9 cellular contexts compared by ENCODE assay signal in the genomic region with DNA sequence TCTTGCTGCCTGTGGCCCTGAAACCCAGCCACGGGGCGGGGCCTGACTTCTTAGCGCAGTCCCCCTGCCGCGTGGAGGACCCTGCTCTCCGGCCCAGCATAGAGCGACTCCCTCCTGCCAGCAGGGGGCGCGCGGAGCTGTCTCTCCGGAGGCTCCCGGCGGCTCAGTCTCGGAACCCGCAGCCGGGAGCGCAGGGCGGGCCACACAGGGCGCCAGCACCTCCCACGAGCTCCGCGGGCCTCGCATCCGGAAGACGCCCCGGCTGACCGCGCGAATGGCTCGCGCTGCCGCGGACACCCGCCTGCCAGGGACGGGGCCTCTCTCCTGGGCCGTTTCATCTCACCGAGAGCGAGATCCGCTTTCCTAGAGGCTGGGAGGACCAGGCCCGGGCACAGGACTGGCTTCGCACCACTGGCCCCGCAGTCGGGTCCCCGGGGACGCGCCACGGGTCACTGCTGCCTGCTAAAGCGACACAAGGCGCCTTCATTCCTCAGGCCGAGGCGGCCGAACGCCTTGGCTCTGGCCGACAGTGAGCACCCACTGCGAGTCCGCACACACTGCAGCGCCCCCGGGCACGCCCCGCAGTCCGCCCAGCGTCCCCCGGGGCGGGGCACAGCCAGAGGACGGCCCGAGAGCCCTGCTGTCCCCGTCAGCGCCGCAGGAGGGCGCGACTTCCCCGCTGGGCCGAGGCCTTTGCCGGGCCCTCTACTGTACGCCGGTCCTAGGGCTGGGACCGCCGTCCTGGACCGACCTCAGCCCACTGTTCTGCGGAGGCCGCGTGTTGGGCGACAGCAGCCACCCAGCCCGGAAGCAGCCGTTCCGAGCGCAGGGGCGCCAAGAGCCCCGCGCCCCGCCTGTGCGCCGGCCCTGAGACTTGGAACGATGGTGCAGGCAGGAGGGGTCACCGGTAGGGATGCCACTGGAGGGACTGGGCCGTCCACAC. TPM values are rescaled to one million over a fixed set of nuclear protein-coding genes. Genes with fewer than 3 reads are reported as not detected.
DNase-seq lines count a peak whose midpoint lies in the region; ATAC-seq, FAIRE-seq and TF ChIP-seq lines count a peak whose summit lies in the region.
"Had no signal": no experiment of that assay in that cellular context is flagged by ENCODE, and none has a peak within 500 bp of the region (broad histone marks: within the 10 kb centered on the region; RNA-seq: fewer than 3 reads in every experiment).

No MANE protein-coding gene starts in this region.

- peak overlapping the region; percentile 63 for H3K4me3 ChIP-seq in BE2C (ENCODE audit: low read depth, low read length)
- peak overlapping the region; percentile 78 for H3K4me3 ChIP-seq in coronary artery
- peak overlapping the region; percentile 57 to 82 (median 68) for H3K4me3 ChIP-seq in HepG2 (replicated peaks in 1 of 3; ENCODE audit: insufficient read depth in 1 of 3, low read depth in 2 of 3, low read length in 3 of 3)

- peak; percentile 69 for TF ChIP-seq CTCF in BE2C (IDR thresholded peaks at IDR 0.05; ENCODE audit: low read depth, low read length)
- TF ChIP-seq CTCF in coronary artery (IDR thresholded peaks at IDR 0.05), result peak; percentile 89
- peak; percentile 94 for TF ChIP-seq CTCF in HepG2 (CRISPR knock-in tag; IDR thresholded peaks at IDR 0.05)

- TF ChIP-seq RAD21 in HepG2 (CRISPR knock-in tag; IDR thresholded peaks at IDR 0.05), result peak; percentile 97

- TF ChIP-seq EP300 in HepG2 (IDR thresholded peaks at IDR 0.05; ENCODE audit: low read depth in 2 of 2, low read length in 2 of 2) (peak in 1 of 2 experiments; percentile 26; a peak in 1 of 4 replicates), HepG2 (CRISPR knock-in tag; IDR thresholded peaks at IDR 0.05; ENCODE audit: borderline replicate concordance) (no peak)

- peak overlapping the region; percentile 54 for H3K9ac ChIP-seq in HepG2 (ENCODE audit: insufficient read depth, low read depth, low read length)

- in situ Hi-C loops in HepG2 (cut with HindIII; ENCODE audit: extremely low pct_ligation_motif_present, low pct_unique_long_range_greater_than_20kb), result no loop called here

- H3K79me2 ChIP-seq in HepG2 (ENCODE audit: insufficient read depth, low read length), result no peaks in the 10 kb centered on the region

- FAIRE-seq in HepG2 (lab: Jason Lieb, UNC), result no peak

- H4K20me1 ChIP-seq in HepG2 (ENCODE audit: insufficient read depth, low read length), result no peaks in the 10 kb centered on the region

- H3K4me1 ChIP-seq in BE2C (0 out of 2 replicates have a peak, but pooled peaks cover 3% of the 10 kb centered on the region), HepG2 (ENCODE audit: insufficient read depth, low read length) (0 out of 2 replicates have a peak, but pooled peaks cover 6% of the 10 kb centered on the region)

- peak; percentile 89 for DNase-seq in BE2C
- peak; percentile 31 for DNase-seq in NCI-H446 treated with DMSO at 0.1 percent for 48 hours (lab: John Stamatoyannopoulos, UW)
- peak; percentile 95 for DNase-seq in activated CD4-positive, alpha-beta T cell treated with anti-CD3 and anti-CD28 coated beads for 4 hours
- peak; percentile 91 for DNase-seq in coronary artery (ENCODE audit: low spot score)
- DNase-seq in HepG2 (ENCODE audit: low spot score), result peak; percentile 77
- DNase-seq in stimulated activated CD4-positive, alpha-beta T cell treated with anti-CD3 and anti-CD28 coated beads, Interleukin-2, amount 100 ng/mL, for 4 hours (ENCODE audit: low read depth), result peak; percentile 91

- H2AFZ ChIP-seq in HepG2 (ENCODE audit: low read length), result peak overlapping the region; percentile 37

- 9% methylated on average over 20 of the region's 96 CpGs for WGBS in HepG2 (ENCODE audit: low lambda C conversion rate)

- ATAC-seq in GM19023 (IDR thresholded peaks at IDR 0.05; ENCODE audit: unreplicated experiment) (peak; percentile 95), HG03175 (IDR thresholded peaks at IDR 0.05; ENCODE audit: unreplicated experiment) (peak; percentile 89), HepG2 (peak; percentile 96)

- no peaks in the 10 kb centered on the region for H3K36me3 ChIP-seq in BE2C
- no peaks in the 10 kb centered on the region for H3K36me3 ChIP-seq in HepG2 (replicated peaks in 1 of 2; ENCODE audit: control insufficient read depth in 1 of 2, insufficient read depth in 2 of 2, low read length in 2 of 2)

- H3K27me3 ChIP-seq in BE2C, result no peaks in the 10 kb centered on the region
- H3K27me3 ChIP-seq in HepG2 (ENCODE audit: control insufficient read depth in 1 of 2, insufficient read depth in 2 of 2, low read length in 2 of 2), result peaks cover 4 to 17% of the 10 kb centered on the region in 2 experiments; a peak in 2 of 5 replicates

- intact Hi-C loops in HepG2 (cut with micrococcal nuclease; ENCODE audit: unreplicated experiment), result loop anchor here (1.0 kb wide), 2 partner anchors 76 to 123 kb away; no protein-coding TSS in a partner anchor

- H3K9me3 ChIP-seq in BE2C, result no peaks in the 10 kb centered on the region
- H3K9me3 ChIP-seq in HepG2 (ENCODE audit: low read length), result no peaks in the 10 kb centered on the region

- TF ChIP-seq POLR2A in HepG2 (IDR thresholded peaks at IDR 0.05; ENCODE audit: insufficient read depth in 1 of 2, low read depth in 2 of 2, low read length in 2 of 2), result no peak; a peak in 1 of 4 replicates

- peak overlapping the region; percentile 90 to 96 for H3K27ac ChIP-seq in coronary artery
- no peak overlapping the region for H3K27ac ChIP-seq in HepG2 (ENCODE audit: extremely low read length, insufficient read depth, low read length)

- peak overlapping the region; percentile 97 for H3K4me2 ChIP-seq in HepG2 (ENCODE audit: low read depth, low read length)

- POLR2A ChIA-PET in HepG2 (lab: Yijun Ruan, JAX), result no interaction called here

- CTCF ChIA-PET in HepG2 (lab: Yijun Ruan, JAX; ENCODE audit: low intra/inter-chr PET ratio, low total read pairs), result interaction anchor here (2.7 to 3.7 kb wide), 2 partner anchors 76 to 123 kb away, joined by 51 to 57 read pairs; no protein-coding TSS in a partner anchor

- no TSS peak for BruUV-seq in HepG2 (replicated peaks; lab: Mats Ljungman, UMichigan)

TF ChIP-seq in HepG2, 621 proteins besides CTCF, POLR2A, EP300 and RAD21 (continues in another document):
- TF ChIP-seq, protein P1, sequence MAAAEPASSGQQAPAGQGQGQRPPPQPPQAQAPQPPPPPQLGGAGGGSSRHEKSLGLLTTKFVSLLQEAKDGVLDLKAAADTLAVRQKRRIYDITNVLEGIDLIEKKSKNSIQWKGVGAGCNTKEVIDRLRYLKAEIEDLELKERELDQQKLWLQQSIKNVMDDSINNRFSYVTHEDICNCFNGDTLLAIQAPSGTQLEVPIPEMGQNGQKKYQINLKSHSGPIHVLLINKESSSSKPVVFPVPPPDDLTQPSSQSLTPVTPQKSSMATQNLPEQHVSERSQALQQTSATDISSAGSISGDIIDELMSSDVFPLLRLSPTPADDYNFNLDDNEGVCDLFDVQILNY (CRISPR knock-in tag; conservative IDR thresholded peaks at IDR 0.05), result 0 out of 2 replicates have a peak, but pooled peaks have one; percentile 20

RNA-seq across cellular contexts. Expression of a gene that starts 39.0 kb away (rescaled TPM):
- 0.43 TPM for polyA plus RNA-seq in BE2C (2012; ENCODE audit: insufficient read depth, insufficient read length, low read depth)
- 0.11 TPM in 1 of 2 replicates, not detected in the other for total RNA-seq in HepG2 (2016; rRNA removed; fragmentation: Illumina TruSeq; extraction: Trizol)
- total RNA-seq in HepG2 (2016; cell fraction: cytosol; rRNA removed; fragmentation: Illumina TruSeq; extraction: Trizol; ENCODE audit: low read depth), result not detected in 2 replicates
- total RNA-seq in HepG2 (2016; cell fraction: insoluble cytoplasmic fraction; rRNA removed; fragmentation: Illumina TruSeq; extraction: Trizol), result 0.09 TPM in 1 of 2 replicates, not detected in the other
- not detected in 2 replicates for total RNA-seq in HepG2 (2016; cell fraction: membrane; rRNA removed; fragmentation: Illumina TruSeq; extraction: Trizol)
- total RNA-seq in HepG2 (2016; cell fraction: nucleus; rRNA removed; fragmentation: Illumina TruSeq; extraction: Trizol), result not detected in 2 replicates
- polyA plus RNA-seq in HepG2 (2011; rRNA removed), result 0.08 and 0.13 TPM in 2 replicates
- 0.03 TPM in 2 replicates for polyA plus RNA-seq in HepG2 (2011; cell fraction: cytosol; rRNA removed)
- 0.45 and 0.88 TPM in 2 replicates for polyA plus RNA-seq in HepG2 (2011; cell fraction: nucleus; rRNA removed)
- not detected in 2 replicates for polyA plus RNA-seq in HepG2 (2012)
- 0.16 TPM in 1 of 2 replicates, not detected in the other for polyA plus RNA-seq in HepG2 (2016; cell fraction: cytosol; fragmentation: Illumina TruSeq; extraction: Trizol; ENCODE audit: low read depth)
- polyA plus RNA-seq in HepG2 (2016; cell fraction: insoluble cytoplasmic fraction; fragmentation: Illumina TruSeq; extraction: Trizol; ENCODE audit: low read depth), result not detected in 2 replicates
- polyA plus RNA-seq in HepG2 (2016; cell fraction: membrane; fragmentation: Illumina TruSeq; extraction: Trizol; ENCODE audit: low read depth), result not detected in 2 replicates
- polyA plus RNA-seq in HepG2 (2016; cell fraction: nucleus; fragmentation: Illumina TruSeq; extraction: Trizol; ENCODE audit: insufficient read depth, low read depth), result 0.41 and 0.48 TPM in 2 replicates
- 0.28 and 34.2 TPM in 2 replicates for polyA minus RNA-seq in HepG2 (2011; rRNA and poly(A)+ RNA removed; ENCODE audit: low replicate concordance)
- polyA minus RNA-seq in HepG2 (2011; cell fraction: cytosol; rRNA and poly(A)+ RNA removed), result 0.79 TPM in 1 of 2 replicates, not detected in the other
- polyA minus RNA-seq in HepG2 (2011; cell fraction: nucleus; rRNA and poly(A)+ RNA removed), result 0.12 and 0.13 TPM in 2 replicates

RNA-seq across cellular contexts. Expression of a gene that starts 42.4 kb away (rescaled TPM):
- polyA plus RNA-seq in BE2C (2012; ENCODE audit: insufficient read depth, insufficient read length, low read depth), result 0.76 TPM
- not detected in 2 replicates for total RNA-seq in HepG2 (2016; rRNA removed; fragmentation: Illumina TruSeq; extraction: Trizol)
- total RNA-seq in HepG2 (2016; cell fraction: cytosol; rRNA removed; fragmentation: Illumina TruSeq; extraction: Trizol; ENCODE audit: low read depth), result not detected in 2 replicates
- not detected in 2 replicates for total RNA-seq in HepG2 (2016; cell fraction: insoluble cytoplasmic fraction; rRNA removed; fragmentation: Illumina TruSeq; extraction: Trizol)
- total RNA-seq in HepG2 (2016; cell fraction: membrane; rRNA removed; fragmentation: Illumina TruSeq; extraction: Trizol), result not detected in 2 replicates
- not detected in 2 replicates for total RNA-seq in HepG2 (2016; cell fraction: nucleus; rRNA removed; fragmentation: Illumina TruSeq; extraction: Trizol)
- not detected in 2 replicates for polyA plus RNA-seq in HepG2 (2011; rRNA removed)
- not detected in 2 replicates for polyA plus RNA-seq in HepG2 (2011; cell fraction: cytosol; rRNA removed)
- not detected in 2 replicates for polyA plus RNA-seq in HepG2 (2011; cell fraction: nucleus; rRNA removed)
- not detected in 2 replicates for polyA plus RNA-seq in HepG2 (2012)
- polyA plus RNA-seq in HepG2 (2016; cell fraction: cytosol; fragmentation: Illumina TruSeq; extraction: Trizol; ENCODE audit: low read depth), result not detected in 2 replicates
- not detected in 2 replicates for polyA plus RNA-seq in HepG2 (2016; cell fraction: insoluble cytoplasmic fraction; fragmentation: Illumina TruSeq; extraction: Trizol; ENCODE audit: low read depth)
- polyA plus RNA-seq in HepG2 (2016; cell fraction: membrane; fragmentation: Illumina TruSeq; extraction: Trizol; ENCODE audit: low read depth), result not detected in 2 replicates
- not detected in 2 replicates for polyA plus RNA-seq in HepG2 (2016; cell fraction: nucleus; fragmentation: Illumina TruSeq; extraction: Trizol; ENCODE audit: insufficient read depth, low read depth)
- polyA minus RNA-seq in HepG2 (2011; rRNA and poly(A)+ RNA removed; ENCODE audit: low replicate concordance), result not detected in 2 replicates
- not detected in 2 replicates for polyA minus RNA-seq in HepG2 (2011; cell fraction: cytosol; rRNA and poly(A)+ RNA removed)
- not detected in 2 replicates for polyA minus RNA-seq in HepG2 (2011; cell fraction: nucleus; rRNA and poly(A)+ RNA removed)
- total RNA-seq: glomerular endothelial cell had no signal

Comparison
In these comparisons a context has a peak if more than half of its experiments do, and no peak if none do; other contexts are left out.
1. DNase-seq: peak in every context shown above with its lines; median percentile 95 in activated CD4-positive, alpha-beta T cell treated with anti-CD3 and anti-CD28 coated beads for 4 hours; 91 in coronary artery; 91 in stimulated activated CD4-positive, alpha-beta T cell treated with anti-CD3 and anti-CD28 coated beads, Interleukin-2, amount 100 ng/mL, for 4 hours; 89 in BE2C; 77 in HepG2; 31 in NCI-H446 treated with DMSO at 0.1 percent for 48 hours.